In genomic region chr3:195668131-195668766, GRCh38 we compare ENCODE assay signal across 8 cellular contexts. TPM values are rescaled to one million over a fixed set of nuclear protein-coding genes. Genes with fewer than 3 reads are reported as not detected.
DNase-seq lines count a peak whose midpoint lies in the region; ATAC-seq and TF ChIP-seq lines count a peak whose summit lies in the region.
"Not testable (repeated sequence)": the region's sequence is repeated elsewhere in the genome, so short reads cannot be mapped to it uniquely, and the experiment has no call there.
"Had no signal": no experiment of that assay in that cellular context is flagged by ENCODE, and none has a peak within 500 bp of the region (broad histone marks: within the 10 kb centered on the region; RNA-seq: fewer than 3 reads in every experiment).

No MANE protein-coding gene starts in this region.

- H3K36me3 ChIP-seq in heart left ventricle: peaks cover 0 to 77% (median 52%) of the 10 kb centered on the region in 9 donors
- not testable (repeated sequence) for H3K36me3 ChIP-seq in neural progenitor cell
- peaks cover 60% of the 10 kb centered on the region for H3K36me3 ChIP-seq in upper lobe of right lung

- intact Hi-C loops in activated T-helper 1 cell treated with anti-CD3 and anti-CD28 coated beads, Interleukin-12 subunit alpha, Interleukin-12 subunit beta, Interleukin-2, Interleukin-4 antibody, amounts not matched to agents 30 ng/mL and 10 ng/mL and 1 ng/mL, durations not matched to agents 14 hours and 24 hours and 36 hours (cut with micrococcal nuclease); heart left ventricle (cut with DNase I); left colon (cut with DNase I, micrococcal nuclease); upper lobe of right lung (cut with DNase I): not testable (repeated sequence)

- not testable (repeated sequence) for H3K9ac ChIP-seq in neural progenitor cell

- not testable (repeated sequence) for H3K4me3 Mint-ChIP-seq in activated T-helper 1 cell treated with anti-CD3 and anti-CD28 coated beads, Interleukin-12 subunit alpha, Interleukin-12 subunit beta, Interleukin-2, Interleukin-4 antibody, amounts not matched to agents 30 ng/mL and 10 ng/mL and 1 ng/mL, durations not matched to agents 14 hours and 24 hours and 36 hours; effector memory CD8-positive, alpha-beta T cell; neural progenitor cell

- not testable (repeated sequence) for H3K9me3 Mint-ChIP-seq in activated T-helper 1 cell treated with anti-CD3 and anti-CD28 coated beads, Interleukin-12 subunit alpha, Interleukin-12 subunit beta, Interleukin-2, Interleukin-4 antibody, amounts not matched to agents 30 ng/mL and 10 ng/mL and 1 ng/mL, durations not matched to agents 14 hours and 24 hours and 36 hours; effector memory CD8-positive, alpha-beta T cell; neural progenitor cell

- not testable (repeated sequence) for H3K4me3 ChIP-seq in heart left ventricle, neural progenitor cell, upper lobe of right lung

- H3K27ac ChIP-seq in heart left ventricle, neural progenitor cell, upper lobe of right lung: not testable (repeated sequence)

- WGBS in heart left ventricle, 4 donors: 87 to 94% (median 90%) methylated on average over 13 to 24 of the region's 24 CpGs

- H3K79me2 ChIP-seq in neural progenitor cell (ENCODE audit: low read depth): not testable (repeated sequence)

- H3K27me3 Mint-ChIP-seq in activated T-helper 1 cell treated with anti-CD3 and anti-CD28 coated beads, Interleukin-12 subunit alpha, Interleukin-12 subunit beta, Interleukin-2, Interleukin-4 antibody, amounts not matched to agents 30 ng/mL and 10 ng/mL and 1 ng/mL, durations not matched to agents 14 hours and 24 hours and 36 hours (ENCODE audit: insufficient read depth); effector memory CD8-positive, alpha-beta T cell; neural progenitor cell (ENCODE audit: insufficient read depth, low read depth): not testable (repeated sequence)

- not testable (repeated sequence) for H4K20me1 ChIP-seq in neural progenitor cell (ENCODE audit: low read depth)

- H3K9me3 ChIP-seq in heart left ventricle; neural progenitor cell (ENCODE audit: low read depth); upper lobe of right lung: not testable (repeated sequence)

- H3K36me3 Mint-ChIP-seq in activated T-helper 1 cell treated with anti-CD3 and anti-CD28 coated beads, Interleukin-12 subunit alpha, Interleukin-12 subunit beta, Interleukin-2, Interleukin-4 antibody, amounts not matched to agents 30 ng/mL and 10 ng/mL and 1 ng/mL, durations not matched to agents 14 hours and 24 hours and 36 hours (ENCODE audit: low read depth): peaks cover 22% of the 10 kb centered on the region
- peaks cover 72% of the 10 kb centered on the region for H3K36me3 Mint-ChIP-seq in effector memory CD8-positive, alpha-beta T cell (ENCODE audit: insufficient read depth)
- H3K36me3 Mint-ChIP-seq in neural progenitor cell: not testable (repeated sequence)

- H3F3A ChIP-seq in neural progenitor cell (ENCODE audit: low read depth): not testable (repeated sequence)

- DNase-seq in activated T-helper 1 cell treated with anti-CD3 and anti-CD28 coated beads, Interleukin-12 subunit alpha, Interleukin-12 subunit beta, Interleukin-2, Interleukin-4 antibody, amounts not matched to agents 30 ng/mL and 10 ng/mL and 1 ng/mL, durations not matched to agents 14 hours and 24 hours and 36 hours (ENCODE audit: low spot score); effector memory CD8-positive, alpha-beta T cell; heart left ventricle; left colon; neural progenitor cell (ENCODE audit: low spot score); upper lobe of right lung: not testable (repeated sequence)

- TF ChIP-seq CTCF in heart left ventricle (IDR thresholded peaks at IDR 0.05); neural progenitor cell (IDR thresholded peaks at IDR 0.05); upper lobe of right lung (IDR thresholded peaks at IDR 0.05): not testable (repeated sequence)

- ATAC-seq in effector memory CD8-positive, alpha-beta T cell (replicated peaks): peak; percentile 14
- ATAC-seq in heart left ventricle: peak in 3 of 4 donors; percentile 5 to 23 (median 17)
- peak; percentile 14 for ATAC-seq in left colon
- ATAC-seq in upper lobe of right lung: peak; percentile 10

- peak overlapping the region; percentile 23 for H3K27ac Mint-ChIP-seq in activated T-helper 1 cell treated with anti-CD3 and anti-CD28 coated beads, Interleukin-12 subunit alpha, Interleukin-12 subunit beta, Interleukin-2, Interleukin-4 antibody, amounts not matched to agents 30 ng/mL and 10 ng/mL and 1 ng/mL, durations not matched to agents 14 hours and 24 hours and 36 hours
- not testable (repeated sequence) for H3K27ac Mint-ChIP-seq in effector memory CD8-positive, alpha-beta T cell
- peak overlapping the region; percentile 53 for H3K27ac Mint-ChIP-seq in neural progenitor cell

- H3K4me2 ChIP-seq in neural progenitor cell: not testable (repeated sequence)

- TF ChIP-seq POLR2A in heart left ventricle (IDR thresholded peaks at IDR 0.05): not testable (repeated sequence)

- not testable (repeated sequence) for H3K4me1 Mint-ChIP-seq in activated T-helper 1 cell treated with anti-CD3 and anti-CD28 coated beads, Interleukin-12 subunit alpha, Interleukin-12 subunit beta, Interleukin-2, Interleukin-4 antibody, amounts not matched to agents 30 ng/mL and 10 ng/mL and 1 ng/mL, durations not matched to agents 14 hours and 24 hours and 36 hours (ENCODE audit: low read depth); effector memory CD8-positive, alpha-beta T cell (ENCODE audit: low read depth in 2 of 2); neural progenitor cell

- H3K27me3 ChIP-seq in heart left ventricle, neural progenitor cell, upper lobe of right lung: not testable (repeated sequence)

- not testable (repeated sequence) for H3K4me1 ChIP-seq in heart left ventricle, neural progenitor cell, upper lobe of right lung

- H2AFZ ChIP-seq in neural progenitor cell (replicated peaks): not testable (repeated sequence)

RNA-seq across cellular contexts. Expression of gene MUC20, which starts 52.5 kb away (rescaled TPM):
- 5.0 and 6.6 TPM in 2 replicates for total RNA-seq in activated T-helper 1 cell treated with anti-CD3 and anti-CD28 coated beads, Interleukin-12 subunit alpha, Interleukin-12 subunit beta, Interleukin-2, Interleukin-4 antibody, amounts not matched to agents 30 ng/mL and 10 ng/mL and 1 ng/mL, durations not matched to agents 14 hours and 24 hours and 36 hours
- total RNA-seq in heart left ventricle (1 to 10 TPM in 7 of 9 donors, under 1 TPM in 2; 0.21 to 8.4 (median 3.2) TPM), left colon (100 to 1,000 TPM; 110 to 115 TPM), neural progenitor cell (ENCODE audit: low replicate concordance) (0.17 TPM in 1 of 2 replicates, not detected in the other), upper lobe of right lung (14.7 TPM)
- 1 to 10 TPM in 1 of 2 donors, under 1 TPM in 1; 0.53 to 3.2 TPM for polyA plus RNA-seq in heart left ventricle
- total RNA-seq: H9 had no signal
- polyA plus RNA-seq: CD8-positive, alpha-beta memory T cell had no signal
